20 cellular contexts compared by ENCODE assay signal in genomic region chr13:24355103-24355502, GRCh38. TPM values are rescaled to one million over a fixed set of nuclear protein-coding genes. Genes with fewer than 3 reads are reported as not detected.
"Had no signal": no experiment of that assay in that cellular context is flagged by ENCODE, and none has a peak within 500 bp of the region (broad histone marks: within the 10 kb centered on the region; RNA-seq: fewer than 3 reads in every experiment).

No MANE protein-coding gene starts in this region.

- DNase-seq: cerebellar nuclear complex; effector memory CD8-positive, alpha-beta T cell; esophagus squamous epithelium; foreskin fibroblast; naive thymus-derived CD4-positive, alpha-beta T cell; nephron progenitor cell; stimulated activated CD4-positive, alpha-beta T cell treated with anti-CD3 and anti-CD28 coated beads, Interleukin-4, amount 100 ng/mL, for 1 hour; stimulated activated CD8-positive, alpha-beta memory T cell treated with anti-CD3 and anti-CD28 coated beads, Interleukin-4, amount 100 ng/mL, for 48 hours; tibial artery had no signal

- FAIRE-seq: colon had no signal

- H3K9me3 ChIP-seq: esophagus squamous epithelium, neutrophil, tibial artery, upper lobe of left lung had no signal

- H3K27me3 ChIP-seq: esophagus squamous epithelium, neutrophil, tibial artery, upper lobe of left lung had no signal

- H3K4me1 ChIP-seq: esophagus squamous epithelium, tibial artery, upper lobe of left lung had no signal

- H3K4me3 ChIP-seq: esophagus squamous epithelium, tibial artery, upper lobe of left lung had no signal

- H3K36me3 ChIP-seq: esophagus squamous epithelium, neutrophil, tibial artery, upper lobe of left lung had no signal

- ATAC-seq: effector memory CD8-positive, alpha-beta T cell; naive thymus-derived CD4-positive, alpha-beta T cell; stimulated activated memory B cell treated with anti-CD40 and anti-IgM and Interleukin-4, amounts not matched to agents 10 μg/mL and 1 μg/mL and 100 μg/mL, for 72 hours had no signal

- H3K27ac ChIP-seq: epithelial cell of prostate, esophagus squamous epithelium, neutrophil, tibial artery, upper lobe of left lung had no signal

RNA-seq across cellular contexts. Expression of gene C1QTNF9, which starts 45.7 kb away (rescaled TPM):
- total RNA-seq: esophagus squamous epithelium, kidney epithelial cell, lung microvascular endothelial cell, mononuclear cell, osteocyte, pulmonary artery endothelial cell, temporal lobe had no signal
- polyA plus RNA-seq: naive thymus-derived CD4-positive, alpha-beta T cell had no signal
